ENCODE assay signal across 1 cellular context in genomic region chr11:507727-508515, GRCh38.
TF ChIP-seq lines count a peak whose summit lies in the region.

No MANE protein-coding gene starts in this region.

TF ChIP-seq in endothelial cell of umbilical vein, 7 proteins besides CTCF, POLR2A, EP300 and RAD21:
- TF ChIP-seq POLR2AphosphoS5 (IDR thresholded peaks at IDR 0.05; ENCODE audit: insufficient read depth, low read depth, low read length) (no peak), MYC (IDR thresholded peaks at IDR 0.05; ENCODE audit: low read depth, low read length) (no peak), FOS (IDR thresholded peaks at IDR 0.05; ENCODE audit: borderline replicate concordance, insufficient read depth, low read length) (no peak), GATA2 (IDR thresholded peaks at IDR 0.05; ENCODE audit: insufficient read depth, insufficient read length, low read depth, low read length) (no peak), MAX (IDR thresholded peaks at IDR 0.05; ENCODE audit: insufficient read depth, insufficient read length) (no peak), JUN (IDR thresholded peaks at IDR 0.05; ENCODE audit: borderline replicate concordance, insufficient read depth, insufficient read length, low read depth) (no peak), EZH2 (IDR thresholded peaks at IDR 0.05; ENCODE audit: borderline replicate concordance, low read depth, low read length, severe bottlenecking) (no peak)
